ENCODE assay signal across 10 cellular contexts in genomic region chr15:52221730-52222129, GRCh38. TPM values are rescaled to one million over a fixed set of nuclear protein-coding genes. Genes with fewer than 3 reads are reported as not detected.
A peak's percentile ranks its signal among the peaks of the same experiment; 100 is the strongest.
DNase-seq lines count a peak whose midpoint lies in the region; ATAC-seq, FAIRE-seq and TF ChIP-seq lines count a peak whose summit lies in the region.
"Had no signal": no experiment of that assay in that cellular context is flagged by ENCODE, and none has a peak within 500 bp of the region (broad histone marks: within the 10 kb centered on the region; RNA-seq: fewer than 3 reads in every experiment).

No MANE protein-coding gene starts in this region.

- peak overlapping the region; percentile 91 for H3K4me3 Mint-ChIP-seq in activated CD8-positive, alpha-beta memory T cell treated with anti-CD3 and anti-CD28 coated beads, Interleukin-2, amount 10 ng/mL, durations not matched to agents 7 days and 5 days

- no peak for FAIRE-seq in kidney (lab: Jason Lieb, UNC)

- peaks cover 46% of the 10 kb centered on the region for H3K4me1 Mint-ChIP-seq in activated CD8-positive, alpha-beta memory T cell treated with anti-CD3 and anti-CD28 coated beads, Interleukin-2, amount 10 ng/mL, durations not matched to agents 7 days and 5 days

- ATAC-seq in activated CD8-positive, alpha-beta memory T cell treated with anti-CD3 and anti-CD28 coated beads, Interleukin-2, amount 10 ng/mL, durations not matched to agents 7 days and 5 days: peak; percentile 54
- peak; percentile 59 for ATAC-seq in GM21723 (IDR thresholded peaks at IDR 0.05; ENCODE audit: unreplicated experiment)
- ATAC-seq: HCT116 had no signal

- H2AFZ ChIP-seq in OCI-LY7 (ENCODE audit: low read length) (no peak overlapping the region; the same call in 1 of the 2 replicates), neuronal stem cell (ENCODE audit: low read length) (no peak overlapping the region)

- DNase-seq in activated CD8-positive, alpha-beta memory T cell treated with anti-CD3 and anti-CD28 coated beads, Interleukin-2, amount 10 ng/mL, durations not matched to agents 7 days and 5 days: no peak
- DNase-seq in activated CD8-positive, alpha-beta memory T cell treated with anti-CD3 and anti-CD28 coated beads, Interleukin-2, amount 50 U/mL, for 4 hours: no peak
- DNase-seq in OCI-LY7 (ENCODE audit: low spot score) (peak; percentile 46), neuronal stem cell (ENCODE audit: low spot score) (no peak), RKO (ENCODE audit: low spot score) (no peak), kidney (no peak), stomach (no peak)
- DNase-seq: NCI-H526 had no signal

- H3K9ac ChIP-seq in neuronal stem cell (ENCODE audit: low read depth, low read length, poor library complexity) (no peak overlapping the region), kidney (ENCODE audit: low read length in 2 of 2) (no peak overlapping the region)

- H4K91ac ChIP-seq in neuronal stem cell (ENCODE audit: low read depth, low read length, poor library complexity): no peak overlapping the region

- CTCF ChIA-PET in activated CD8-positive, alpha-beta memory T cell treated with anti-CD3 and anti-CD28 coated beads, Interleukin-2, amount 10 ng/mL, durations not matched to agents 7 days and 5 days (lab: Charles Lee): interaction anchor here (1.4 to 9.9 kb wide), 3 partner anchors 13 to 57 kb away, joined by 3 to 69 read pairs (median 8); no protein-coding TSS in a partner anchor
- CTCF ChIA-PET in OCI-LY7 (lab: Charles Lee; ENCODE audit: unreplicated experiment): interaction anchor here (1.0 kb wide), 1 partner anchor 14 kb away, joined by 3 read pairs; no protein-coding TSS in a partner anchor

- H2AK5ac ChIP-seq in neuronal stem cell (ENCODE audit: low read depth, low read length): no peak overlapping the region

- H3K9me3 ChIP-seq in OCI-LY7 (ENCODE audit: low read length): no peaks in the 10 kb centered on the region
- H3K9me3 ChIP-seq in neuronal stem cell (replicated peaks in 1 of 2; ENCODE audit: control insufficient read depth in 2 of 2, insufficient read depth in 1 of 2, low read depth in 1 of 2, low read length in 2 of 2): no peaks in the 10 kb centered on the region
- no peaks in the 10 kb centered on the region for H3K9me3 ChIP-seq in kidney (ENCODE audit: control insufficient read depth in 1 of 2, low read length in 2 of 2)
- no peaks in the 10 kb centered on the region for H3K9me3 ChIP-seq in stomach

- H3K27ac ChIP-seq in OCI-LY7 (ENCODE audit: low read depth, low read length, poor library complexity, severe bottlenecking) (peak overlapping the region; percentile 97), neuronal stem cell (replicated peaks; ENCODE audit: low read length) (no peak overlapping the region), kidney (ENCODE audit: low read depth in 2 of 2, low read length in 2 of 2) (no peak overlapping the region), stomach (peak overlapping the region in 1 of 5 donors; percentile 5)

- no peak for TF ChIP-seq POLR2A in stomach (IDR thresholded peaks at IDR 0.05)

- peak overlapping the region; percentile 47 for H2BK5ac ChIP-seq in neuronal stem cell (ENCODE audit: low read length)

- H3K36me3 ChIP-seq in OCI-LY7 (ENCODE audit: insufficient read depth, low read length): peaks cover 21% of the 10 kb centered on the region; the same call in 1 of the 2 replicates
- H3K36me3 ChIP-seq in neuronal stem cell (replicated peaks in 1 of 2; ENCODE audit: control insufficient read depth in 2 of 2, insufficient read depth in 2 of 2, low read length in 2 of 2): peaks cover 15 to 56% of the 10 kb centered on the region in 2 donors
- peaks cover 4 to 6% of the 10 kb centered on the region in 2 donors for H3K36me3 ChIP-seq in kidney (ENCODE audit: control insufficient read depth in 1 of 2, insufficient read depth in 2 of 2, low read length in 2 of 2)
- H3K36me3 ChIP-seq in stomach: peaks cover 13 to 98% (median 75%) of the 10 kb centered on the region in 4 donors

- no peak for TF ChIP-seq EP300 in stomach (IDR thresholded peaks at IDR 0.05)

- H3K4me3 ChIP-seq in OCI-LY7 (ENCODE audit: low read depth, low read length, poor library complexity, severe bottlenecking) (peak overlapping the region; percentile 79), neuronal stem cell (ENCODE audit: low read length in 2 of 2) (no peak overlapping the region), kidney (ENCODE audit: low read length in 2 of 2) (no peak overlapping the region), stomach (no peak overlapping the region)

- no TSS peak for BruUV-seq in OCI-LY7 (replicated peaks; lab: Mats Ljungman, UMichigan)

- no peak overlapping the region for H3K23ac ChIP-seq in neuronal stem cell (ENCODE audit: low read depth, low read length, poor library complexity)

- no peaks in the 10 kb centered on the region for H3K9me2 ChIP-seq in OCI-LY7 (ENCODE audit: insufficient read depth, low read length)

- H3K79me1 ChIP-seq in neuronal stem cell (ENCODE audit: low read depth, low read length): no peaks in the 10 kb centered on the region

- no peak for TF ChIP-seq CTCF in OCI-LY7 (conservative IDR thresholded peaks at IDR 0.05; ENCODE audit: low read length)
- no peak for TF ChIP-seq CTCF in kidney (IDR thresholded peaks at IDR 0.05; ENCODE audit: borderline replicate concordance, extremely low read depth, insufficient read depth)
- no peak for TF ChIP-seq CTCF in stomach (IDR thresholded peaks at IDR 0.05)

- no peaks in the 10 kb centered on the region for H3K27me3 ChIP-seq in neuronal stem cell (ENCODE audit: control insufficient read depth in 3 of 3, insufficient read depth in 3 of 3, low read depth in 1 of 3, low read length in 3 of 3)
- no peaks in the 10 kb centered on the region for H3K27me3 ChIP-seq in stomach

- no peak overlapping the region for H4K8ac ChIP-seq in neuronal stem cell (ENCODE audit: low read depth, low read length)

- H3K9me3 Mint-ChIP-seq in activated CD8-positive, alpha-beta memory T cell treated with anti-CD3 and anti-CD28 coated beads, Interleukin-2, amount 10 ng/mL, durations not matched to agents 7 days and 5 days (ENCODE audit: low read depth): no peaks in the 10 kb centered on the region

- WGBS in neuronal stem cell (ENCODE audit: extremely low coverage in 2 of 2, insufficient read length in 2 of 2, insufficient replicate concordance in 1 of 2), 2 donors: no CpG with 5 or more reads among the region's 5 CpGs
- 68 to 79% (median 78%) methylated on average over 5 of the region's 5 CpGs for WGBS in stomach, 5 donors

- H3K14ac ChIP-seq in neuronal stem cell (ENCODE audit: low read length): no peak overlapping the region

- H3K4ac ChIP-seq in neuronal stem cell (ENCODE audit: low read length): no peak overlapping the region

- intact Hi-C loops in OCI-LY7 (cut with micrococcal nuclease; ENCODE audit: unreplicated experiment): loop anchor here (2.0 kb wide), 1 partner anchor 459 kb away; no protein-coding TSS in a partner anchor
- intact Hi-C loops in kidney (cut with DNase I): no loop called here
- intact Hi-C loops in stomach (cut with DNase I; ENCODE audit: low total_unique reads): no loop called here

- H4K20me1 ChIP-seq in OCI-LY7 (ENCODE audit: insufficient read depth, low read length): no peaks in the 10 kb centered on the region

- H3K4me1 ChIP-seq in OCI-LY7 (ENCODE audit: insufficient read depth, low read length, poor library complexity, severe bottlenecking) (peaks cover 79% of the 10 kb centered on the region), neuronal stem cell (ENCODE audit: control insufficient read depth in 2 of 2, insufficient read depth in 1 of 2, low read depth in 1 of 2, low read length in 2 of 2) (no peaks in the 10 kb centered on the region), kidney (ENCODE audit: control insufficient read depth in 1 of 2, insufficient read depth in 1 of 2, low read depth in 1 of 2, low read length in 2 of 2) (no peaks in the 10 kb centered on the region), stomach (no peaks in the 10 kb centered on the region)

- H3K27ac Mint-ChIP-seq in activated CD8-positive, alpha-beta memory T cell treated with anti-CD3 and anti-CD28 coated beads, Interleukin-2, amount 10 ng/mL, durations not matched to agents 7 days and 5 days: peak overlapping the region; percentile 99

- peaks cover 45% of the 10 kb centered on the region for H3K79me2 ChIP-seq in OCI-LY7 (ENCODE audit: insufficient read depth, low read depth, low read length)

- POLR2A ChIA-PET in OCI-LY7 (lab: Charles Lee): interaction anchor here (1.2 to 8.4 kb wide), 5 partner anchors 11 to 460 kb away, joined by 3 to 167 read pairs (median 6); no protein-coding TSS in a partner anchor

- no peaks in the 10 kb centered on the region for H3K27me3 Mint-ChIP-seq in activated CD8-positive, alpha-beta memory T cell treated with anti-CD3 and anti-CD28 coated beads, Interleukin-2, amount 10 ng/mL, durations not matched to agents 7 days and 5 days

- H3K36me3 Mint-ChIP-seq in activated CD8-positive, alpha-beta memory T cell treated with anti-CD3 and anti-CD28 coated beads, Interleukin-2, amount 10 ng/mL, durations not matched to agents 7 days and 5 days: peaks cover 9% of the 10 kb centered on the region

- H3K4me2 ChIP-seq in OCI-LY7 (ENCODE audit: low read length): peak overlapping the region; percentile 94
- no peak overlapping the region for H3K4me2 ChIP-seq in neuronal stem cell (ENCODE audit: insufficient read depth, low read length, poor library complexity, severe bottlenecking)

- H2BK12ac ChIP-seq in neuronal stem cell (ENCODE audit: low read length): no peak overlapping the region

- no peak overlapping the region for H3K18ac ChIP-seq in neuronal stem cell (ENCODE audit: low read length)

- H2BK15ac ChIP-seq in neuronal stem cell (ENCODE audit: low read length): no peak overlapping the region

- no peak overlapping the region for H2BK120ac ChIP-seq in neuronal stem cell (ENCODE audit: low read depth, low read length)

RNA-seq across cellular contexts. Expression of gene GNB5, which starts 30.5 kb away (rescaled TPM):
- 10 to 100 TPM; 27.9 to 39.5 TPM for total RNA-seq in activated CD8-positive, alpha-beta memory T cell treated with anti-CD3 and anti-CD28 coated beads, Interleukin-2, amount 10 ng/mL, durations not matched to agents 7 days and 5 days
- 53.9 and 56.3 TPM in 2 replicates for total RNA-seq in OCI-LY7 (2014; rRNA removed; shearing (Covaris generic))
- total RNA-seq in OCI-LY7 (2022): 49.0 and 60.3 TPM in 2 replicates
- 20.4 TPM for polyA plus RNA-seq in neuronal stem cell (2013, experiment 1 of 2)
- 20.0 TPM for polyA plus RNA-seq in neuronal stem cell (2013, experiment 2 of 2)
- 43.6 TPM for total RNA-seq in kidney
- polyA plus RNA-seq in kidney (ENCODE audit: insufficient read depth, low read depth, low replicate concordance): 28.3 TPM
- total RNA-seq in stomach: 100 to 1,000 TPM in 1 of 5 donors, 10 to 100 TPM in 2, 1 to 10 TPM in 2; 6.4 to 291 (median 14.0) TPM
- polyA plus RNA-seq in stomach: 10 to 100 TPM in 2 of 3 donors, 1 to 10 TPM in 1; 8.1 to 13.6 (median 11.8) TPM
